Comparison of ENCODE assay signal across 16 cellular contexts in genomic region chr6:3407840-3408239, GRCh38.
"Had no signal": no experiment of that assay in that cellular context is flagged by ENCODE, and none has a peak within 500 bp of the region (broad histone marks: within the 10 kb centered on the region; RNA-seq: fewer than 3 reads in every experiment).

No MANE protein-coding gene starts in this region.

- H3K9me3 ChIP-seq: prostate gland, suprapubic skin had no signal

- DNase-seq: activated CD4-positive, alpha-beta memory T cell treated with anti-CD3 and anti-CD28 coated beads for 36 hours; activated CD4-positive, alpha-beta T cell treated with anti-CD3 and anti-CD28 coated beads for 4 hours; activated CD8-positive, alpha-beta memory T cell treated with anti-CD3 and anti-CD28 coated beads, Interleukin-2, amount 10 ng/mL, durations not matched to agents 7 days and 5 days; activated naive CD4-positive, alpha-beta T cell; activated T-cell treated with anti-CD3 and anti-CD28 coated beads, Interleukin-2, amount 50 U/mL, for 1 hour; cerebellar nuclear complex; effector CD4-positive, alpha-beta T cell; naive thymus-derived CD4-positive, alpha-beta T cell; right cardiac atrium; stimulated activated CD4-positive, alpha-beta T cell treated with anti-CD3 and anti-CD28 coated beads, Interleukin-15, amount 100 ng/mL, for 24 hours; stimulated activated CD4-positive, alpha-beta T cell treated with anti-CD3 and anti-CD28 coated beads, Interleukin-2, amount 100 ng/mL, for 48 hours had no signal

- H3K4me2 ChIP-seq: neural progenitor cell had no signal

- H3K9ac ChIP-seq: neural progenitor cell had no signal

- H3K36me3 ChIP-seq: neural progenitor cell had no signal

- ATAC-seq: activated CD8-positive, alpha-beta memory T cell treated with anti-CD3 and anti-CD28 coated beads, Interleukin-2, amount 10 ng/mL, durations not matched to agents 7 days and 5 days; activated T-helper 17 cell treated with anti-CD3 and anti-CD28 coated beads, Interleukin-2, amount 50 U/mL, for 72 hours; naive thymus-derived CD4-positive, alpha-beta T cell; right cardiac atrium had no signal

- FAIRE-seq: small intestine had no signal

- H3K4me3 ChIP-seq: neural progenitor cell, prostate gland, suprapubic skin had no signal

- H2AFZ ChIP-seq: neural progenitor cell had no signal

- H3K27me3 ChIP-seq: neural progenitor cell, suprapubic skin had no signal

- H3K27ac ChIP-seq: neural progenitor cell, prostate gland, suprapubic skin had no signal
